In genomic region chr1:7839526-7839925, GRCh38 we compare ENCODE assay signal across 7 cellular contexts. TPM values are rescaled to one million over a fixed set of nuclear protein-coding genes. Genes with fewer than 3 reads are reported as not detected.
"Had no signal": no experiment of that assay in that cellular context is flagged by ENCODE, and none has a peak within 500 bp of the region (broad histone marks: within the 10 kb centered on the region; RNA-seq: fewer than 3 reads in every experiment).

No MANE protein-coding gene starts in this region.

- H3K4me3 ChIP-seq: K562 had no signal

- ATAC-seq: HepG2, K562 had no signal

- H3K27ac ChIP-seq: HL-60 had no signal

- DNase-seq: IMR-90 had no signal

- H3K27ac Mint-ChIP-seq: IgD-negative memory B cell had no signal

- H3K27me3 Mint-ChIP-seq: IgD-negative memory B cell had no signal

- H3K4me3 Mint-ChIP-seq: IgD-negative memory B cell had no signal

- H3K4me1 Mint-ChIP-seq: IgD-negative memory B cell had no signal

RNA-seq across cellular contexts. Expression of gene UTS2, which starts 13.3 kb away (rescaled TPM):
- total RNA-seq: HepG2, HT-29, HT1080, IMR-90, K562 had no signal
- polyA plus RNA-seq: HepG2, IgD-negative memory B cell, IMR-90 had no signal
